Comparison of ENCODE assay signal across 10 cellular contexts in the genomic region with DNA sequence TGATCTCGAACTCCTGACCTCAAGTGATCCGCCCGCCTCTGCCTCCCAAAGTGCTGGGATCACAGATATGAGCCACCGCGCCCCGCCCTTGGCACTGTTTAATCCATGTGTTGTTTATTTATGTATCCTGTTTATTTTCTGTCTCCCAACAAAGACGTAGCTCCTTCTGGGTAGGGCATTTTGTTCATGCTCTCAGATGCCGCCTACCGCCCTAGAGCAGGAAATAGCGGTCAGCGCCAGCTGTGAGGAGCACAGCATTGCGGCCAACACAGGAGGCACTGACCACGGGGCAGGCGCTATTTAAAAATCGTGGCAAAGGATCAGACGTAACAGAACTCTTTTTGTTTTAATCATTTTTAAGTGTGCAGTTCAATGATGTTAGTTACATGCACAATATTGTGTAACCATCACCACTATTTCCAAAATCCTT. TPM values are rescaled to one million over a fixed set of nuclear protein-coding genes. Genes with fewer than 3 reads are reported as not detected.
DNase-seq lines count a peak whose midpoint lies in the region; ATAC-seq and TF ChIP-seq lines count a peak whose summit lies in the region.
"Not testable (repeated sequence)": the region's sequence is repeated elsewhere in the genome, so short reads cannot be mapped to it uniquely, and the experiment has no call there.
"Had no signal": no experiment of that assay in that cellular context is flagged by ENCODE, and none has a peak within 500 bp of the region (broad histone marks: within the 10 kb centered on the region; RNA-seq: fewer than 3 reads in every experiment).

No MANE protein-coding gene starts in this region.

- peak overlapping the region; percentile 93 for H3K4me3 Mint-ChIP-seq in activated naive CD4-positive, alpha-beta T cell treated with anti-CD3 and anti-CD28 coated beads, Interleukin-2, amount 50 U/mL, for 24 hours

- DNase-seq in A172 (ENCODE audit: low spot score) (peak; percentile 86), H7 (peak; percentile 79), HT-29 (ENCODE audit: low spot score) (peak; percentile 63), SIG-M5 treated with dmso at 0.1 percent for 504 hours (lab: John Stamatoyannopoulos, UW; ENCODE audit: unreplicated experiment) (peak; percentile 74)
- DNase-seq in left cardiac atrium, result not testable (repeated sequence)

- not testable (repeated sequence) for H3K36me3 Mint-ChIP-seq in activated naive CD4-positive, alpha-beta T cell treated with anti-CD3 and anti-CD28 coated beads, Interleukin-2, amount 50 U/mL, for 24 hours

- not testable (repeated sequence) for TF ChIP-seq CTCF in parathyroid adenoma (IDR thresholded peaks at IDR 0.05)

- H3K27ac ChIP-seq in parathyroid adenoma, result peak overlapping the region; percentile 20

- not testable (repeated sequence) for H3K4me1 ChIP-seq in parathyroid adenoma

- not testable (repeated sequence) for H3K36me3 ChIP-seq in H7 (replicated peaks; ENCODE audit: control insufficient read depth, insufficient read depth, low read length); parathyroid adenoma (ENCODE audit: control insufficient read depth, insufficient read depth, low read length)

- H2AFZ ChIP-seq in parathyroid adenoma, result not testable (repeated sequence)

- not testable (repeated sequence) for H3K4me2 ChIP-seq in parathyroid adenoma (ENCODE audit: low read length)

- peak overlapping the region; percentile 98 for H3K27ac Mint-ChIP-seq in activated naive CD4-positive, alpha-beta T cell treated with anti-CD3 and anti-CD28 coated beads, Interleukin-2, amount 50 U/mL, for 24 hours

- H3K27me3 ChIP-seq in H7 (ENCODE audit: control insufficient read depth, insufficient read depth, low read length); parathyroid adenoma (ENCODE audit: control insufficient read depth, insufficient read depth, low read length): not testable (repeated sequence)

- H3K4me1 Mint-ChIP-seq in activated naive CD4-positive, alpha-beta T cell treated with anti-CD3 and anti-CD28 coated beads, Interleukin-2, amount 50 U/mL, for 24 hours, result peaks cover 44% of the 10 kb centered on the region

- not testable (repeated sequence) for H3K9me3 ChIP-seq in parathyroid adenoma (ENCODE audit: control insufficient read depth, low read length)

- H3K4me3 ChIP-seq in H7 (ENCODE audit: insufficient read depth, low read depth, low read length) (0 out of 2 replicates have a peak overlapping the region, but pooled peaks have one; percentile 0), parathyroid adenoma (ENCODE audit: low read depth, low read length) (peak overlapping the region; percentile 14)

- intact Hi-C loops in left cardiac atrium (cut with DNase I), result not testable (repeated sequence)

- not testable (repeated sequence) for H3K9me3 Mint-ChIP-seq in activated naive CD4-positive, alpha-beta T cell treated with anti-CD3 and anti-CD28 coated beads, Interleukin-2, amount 50 U/mL, for 24 hours

- H3K9ac ChIP-seq in parathyroid adenoma, result not testable (repeated sequence)

- H3K79me2 ChIP-seq in parathyroid adenoma, result not testable (repeated sequence)

- ATAC-seq in GM18502 (IDR thresholded peaks at IDR 0.05; ENCODE audit: poor library complexity, unreplicated experiment) (peak; percentile 45), left cardiac atrium (peak; percentile 77)

- H3K27me3 Mint-ChIP-seq in activated naive CD4-positive, alpha-beta T cell treated with anti-CD3 and anti-CD28 coated beads, Interleukin-2, amount 50 U/mL, for 24 hours, result not testable (repeated sequence)

RNA-seq across cellular contexts. Expression of gene NLRP6, which starts 9.5 kb away (rescaled TPM):
- not detected in 2 replicates for total RNA-seq in A172 (2014; rRNA removed; shearing (Covaris generic))
- 0.26 and 0.55 TPM in 2 replicates for total RNA-seq in H7 (2014; rRNA removed; shearing (Covaris generic))
- not detected in 2 replicates for total RNA-seq in HT-29 (2014; rRNA removed; shearing (Covaris generic))
- under 1 TPM; 0.16 to 0.62 TPM for total RNA-seq in left cardiac atrium
- total RNA-seq: cerebellum, occipital lobe had no signal

RNA-seq across cellular contexts. Expression of gene PGGHG, which starts 20.2 kb away (rescaled TPM):
- 13.0 and 14.2 TPM in 2 replicates for total RNA-seq in A172 (2014; rRNA removed; shearing (Covaris generic))
- 69.0 and 102 TPM in 2 replicates for total RNA-seq in H7 (2014; rRNA removed; shearing (Covaris generic))
- total RNA-seq in HT-29 (2014; rRNA removed; shearing (Covaris generic)), result 175 and 194 TPM in 2 replicates
- total RNA-seq in left cardiac atrium, result 10 to 100 TPM; 10.8 to 15.8 TPM

RNA-seq across cellular contexts. Expression of gene IFITM5, which starts 30.6 kb away (rescaled TPM):
- total RNA-seq in A172 (2014; rRNA removed; shearing (Covaris generic)), result not detected in 2 replicates
- total RNA-seq in H7 (2014; rRNA removed; shearing (Covaris generic)), result not detected in 2 replicates
- not detected in 2 replicates for total RNA-seq in HT-29 (2014; rRNA removed; shearing (Covaris generic))
- not detected for total RNA-seq in left cardiac atrium
- total RNA-seq: cerebellum, occipital lobe had no signal

RNA-seq across cellular contexts. Expression of gene PSMD13, which starts 32.0 kb away (rescaled TPM):
- total RNA-seq in A172 (2014; rRNA removed; shearing (Covaris generic)), result 279 and 376 TPM in 2 replicates
- 186 and 234 TPM in 2 replicates for total RNA-seq in H7 (2014; rRNA removed; shearing (Covaris generic))
- total RNA-seq in HT-29 (2014; rRNA removed; shearing (Covaris generic)), result 235 TPM in 2 replicates
- total RNA-seq in left cardiac atrium, result 10 to 100 TPM; 75.5 to 87.3 TPM

RNA-seq across cellular contexts. Expression of gene SIRT3, which starts 32.6 kb away (rescaled TPM):
- total RNA-seq in A172 (2014; rRNA removed; shearing (Covaris generic)), result 17.5 and 19.7 TPM in 2 replicates
- 10.7 and 12.3 TPM in 2 replicates for total RNA-seq in H7 (2014; rRNA removed; shearing (Covaris generic))
- 8.6 and 11.5 TPM in 2 replicates for total RNA-seq in HT-29 (2014; rRNA removed; shearing (Covaris generic))
- 10 to 100 TPM; 21.1 to 21.6 TPM for total RNA-seq in left cardiac atrium
